ENCODE assay signal across 25 cellular contexts in the genomic region with DNA sequence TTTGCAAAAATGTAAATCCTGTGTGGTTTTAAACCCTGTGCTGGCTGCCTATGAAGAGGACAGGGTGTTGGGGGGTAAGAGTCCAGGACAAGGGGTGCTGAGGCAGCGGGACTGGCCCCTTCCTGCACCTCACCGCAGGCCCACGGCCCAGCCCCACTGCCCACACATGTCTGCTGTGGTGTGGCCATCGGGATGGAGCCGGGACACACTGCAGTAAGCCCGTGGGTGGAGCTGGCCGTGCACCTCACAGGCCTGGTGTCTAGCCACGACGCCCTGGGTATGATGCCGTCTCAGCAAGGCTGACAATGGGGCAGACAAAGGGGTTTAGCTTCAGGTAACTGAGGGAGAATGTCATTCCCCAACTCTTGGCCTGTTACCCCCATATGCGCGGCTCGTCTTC. TPM values are rescaled to one million over a fixed set of nuclear protein-coding genes. Genes with fewer than 3 reads are reported as not detected.
"Had no signal": no experiment of that assay in that cellular context is flagged by ENCODE, and none has a peak within 500 bp of the region (broad histone marks: within the 10 kb centered on the region; RNA-seq: fewer than 3 reads in every experiment).

No MANE protein-coding gene starts in this region.

- H3K9me3 ChIP-seq: ascending aorta, body of pancreas, MG63, SJSA1 had no signal

- DNase-seq: activated B cell treated with CpG ODN at 0.5 μM for 24 hours; activated CD4-positive, alpha-beta T cell treated with anti-CD3 and anti-CD28 coated beads for 1 hour; activated CD4-positive, alpha-beta T cell treated with anti-CD3 and anti-CD28 coated beads, Interleukin-2, amount 10 ng/mL, durations not matched to agents 24 days and 14 days; activated CD4-positive, alpha-beta T cell treated with anti-CD3 and anti-CD28 coated beads, Interleukin-2, amount 50 U/mL, for 48 hours; activated CD8-positive, alpha-beta memory T cell treated with anti-CD3 and anti-CD28 coated beads, Interleukin-2, amount 10 ng/mL, durations not matched to agents 7 days and 5 days; activated effector memory CD4-positive, alpha-beta T cell treated with anti-CD3 and anti-CD28 coated beads, Interleukin-2, amount 50 U/mL, for 16 hours; activated naive CD4-positive, alpha-beta T cell treated with Interleukin-2 at 50 U/mL for 16 hours; activated naive CD8-positive, alpha-beta T cell treated with anti-CD3 and anti-CD28 coated beads, Interleukin-2, amount 50 U/mL, for 24 hours; activated T-cell treated with anti-CD3 and anti-CD28 coated beads, Interleukin-2, amount 50 U/mL, for 24 hours; amniotic stem cell; body of pancreas; MG63; MV-4-11; NCI-H1092 treated with DMSO at 0.1 percent for 48 hours; NCI-H1417 treated with DMSO at 0.1 percent for 48 hours; NCI-H187; NCI-H2081; NCI-H69; Right ventricle myocardium superior; RPMI8226; T-helper 17 cell; T-helper 9 cell had no signal

- H3K4me2 ChIP-seq: KMS-11 had no signal

- H3K27ac ChIP-seq: ascending aorta, body of pancreas, KMS-11, SJSA1 had no signal

- H3K9ac ChIP-seq: KMS-11 had no signal

- H3K4me1 ChIP-seq: ascending aorta, body of pancreas had no signal

- H3K4me3 ChIP-seq: ascending aorta, body of pancreas, MG63, SJSA1 had no signal

- H3K27me3 ChIP-seq: ascending aorta, body of pancreas, MG63, SJSA1 had no signal

RNA-seq across cellular contexts. Expression of gene AMN, which starts 19.6 kb away (rescaled TPM):
- total RNA-seq: Right ventricle myocardium superior, SJSA1 had no signal
